ENCODE assay signal across 8 cellular contexts in genomic region chr6:149431905-149432775, GRCh38. TPM values are rescaled to one million over a fixed set of nuclear protein-coding genes. Genes with fewer than 3 reads are reported as not detected.
DNase-seq lines count a peak whose midpoint lies in the region; ATAC-seq and TF ChIP-seq lines count a peak whose summit lies in the region.

No MANE protein-coding gene starts in this region.

- peaks cover 3% of the 10 kb centered on the region for H3K4me1 Mint-ChIP-seq in CD14-positive monocyte
- H3K4me1 Mint-ChIP-seq in activated CD4-positive, alpha-beta memory T cell treated with anti-CD3 and anti-CD28 coated beads for 36 hours (ENCODE audit: low read depth): peaks cover 5% of the 10 kb centered on the region

- H3K56ac ChIP-seq in mesendoderm (ENCODE audit: low read length): no peak overlapping the region

- no peaks in the 10 kb centered on the region for H3K4me1 ChIP-seq in mesendoderm (ENCODE audit: control insufficient read depth, low read depth, low read length)

- no peaks in the 10 kb centered on the region for H3K36me3 Mint-ChIP-seq in CD14-positive monocyte
- H3K36me3 Mint-ChIP-seq in activated CD4-positive, alpha-beta memory T cell treated with anti-CD3 and anti-CD28 coated beads for 36 hours: no peaks in the 10 kb centered on the region

- POLR2A ChIA-PET in activated CD4-positive, alpha-beta memory T cell treated with anti-CD3 and anti-CD28 coated beads for 36 hours (lab: Charles Lee): interaction anchor here (0.5 to 1.3 kb wide), 7 partner anchors 11 to 401 kb away, joined by 3 to 4 read pairs (median 3); no protein-coding TSS in a partner anchor

- no peak overlapping the region for H3K9ac ChIP-seq in mesendoderm (ENCODE audit: low read length)

- peak; percentile 78 for DNase-seq in CD14-positive monocyte (ENCODE audit: low spot score)
- peak; percentile 80 for DNase-seq in GM19240 (ENCODE audit: insufficient read length, low spot score)
- DNase-seq in NCI-H748 treated with DMSO at 0.1 percent for 48 hours (lab: John Stamatoyannopoulos, UW): peak; percentile 77
- DNase-seq in activated CD4-positive, alpha-beta memory T cell treated with anti-CD3 and anti-CD28 coated beads for 36 hours: peak; percentile 95
- peak; percentile 84 for DNase-seq in effector CD8-positive, alpha-beta T cell (lab: John Stamatoyannopoulos, UW)
- DNase-seq in mesendoderm: peak; percentile 92
- peak; percentile 63 to 78 for DNase-seq in stimulated activated CD8-positive, alpha-beta memory T cell treated with anti-CD3 and anti-CD28 coated beads, Interleukin-15, amount 100 ng/mL, for 4 hours (ENCODE audit: low read depth in 2 of 2)

- peak; percentile 75 for ATAC-seq in HG03565 (IDR thresholded peaks at IDR 0.05; ENCODE audit: unreplicated experiment)

- CTCF ChIA-PET in activated CD4-positive, alpha-beta memory T cell treated with anti-CD3 and anti-CD28 coated beads for 36 hours (lab: Charles Lee): interaction anchor here (0.6 to 5.9 kb wide), 82 partner anchors 9 to 873 kb away, joined by 3 to 116 read pairs (median 4); partner anchors contain the start of gene TAB2

- H3K23ac ChIP-seq in mesendoderm (ENCODE audit: low read length): no peak overlapping the region

- no peak overlapping the region for H3K27ac ChIP-seq in mesendoderm (ENCODE audit: low read depth, low read length)

- H3K4me2 ChIP-seq in mesendoderm (ENCODE audit: low read length): no peak overlapping the region

- WGBS in mesendoderm (ENCODE audit: extremely low coverage, insufficient coverage, low lambda C conversion rate): no CpG with 5 or more reads among the region's 19 CpGs

- H3K27ac Mint-ChIP-seq in CD14-positive monocyte: no peak overlapping the region
- peak overlapping the region; percentile 58 for H3K27ac Mint-ChIP-seq in activated CD4-positive, alpha-beta memory T cell treated with anti-CD3 and anti-CD28 coated beads for 36 hours

- intact Hi-C loops in CD14-positive monocyte (cut with micrococcal nuclease): loop anchor here (2.0 to 5.0 kb wide), 4 partner anchors 349 to 405 kb away; no protein-coding TSS in a partner anchor
- intact Hi-C loops in activated CD4-positive, alpha-beta memory T cell treated with anti-CD3 and anti-CD28 coated beads for 36 hours (cut with micrococcal nuclease): loop anchor here (1.0 to 5.0 kb wide), 7 partner anchors 85 to 855 kb away; partner anchors contain the start of gene UST

- H4K8ac ChIP-seq in mesendoderm (ENCODE audit: low read depth, low read length): no peak overlapping the region

- H3K4ac ChIP-seq in mesendoderm (ENCODE audit: low read depth, low read length): no peak overlapping the region

- no peak overlapping the region for H3K4me3 ChIP-seq in mesendoderm (ENCODE audit: low read length)

- peaks cover 0 to 5% (median 2%) of the 10 kb centered on the region in 3 donors for H3K27me3 Mint-ChIP-seq in CD14-positive monocyte (ENCODE audit: low read depth in 3 of 3)
- no peaks in the 10 kb centered on the region for H3K27me3 Mint-ChIP-seq in activated CD4-positive, alpha-beta memory T cell treated with anti-CD3 and anti-CD28 coated beads for 36 hours

- H3K9me3 Mint-ChIP-seq in CD14-positive monocyte: no peaks in the 10 kb centered on the region
- no peaks in the 10 kb centered on the region for H3K9me3 Mint-ChIP-seq in activated CD4-positive, alpha-beta memory T cell treated with anti-CD3 and anti-CD28 coated beads for 36 hours

- no peaks in the 10 kb centered on the region for H3K79me2 ChIP-seq in mesendoderm (ENCODE audit: control insufficient read depth, insufficient read depth, low read length)

- no peak overlapping the region for H3K18ac ChIP-seq in mesendoderm (ENCODE audit: low read length)

- H4K5ac ChIP-seq in mesendoderm (ENCODE audit: low read length): no peak overlapping the region

- H2AK5ac ChIP-seq in mesendoderm (ENCODE audit: low read length): no peak overlapping the region

- H3K27me3 ChIP-seq in mesendoderm (ENCODE audit: insufficient read depth, low read length, poor library complexity): no peaks in the 10 kb centered on the region

- H3K36me3 ChIP-seq in mesendoderm (ENCODE audit: control insufficient read depth, insufficient read depth, low read length): no peaks in the 10 kb centered on the region

- no peak overlapping the region for H2BK120ac ChIP-seq in mesendoderm (ENCODE audit: low read depth, low read length)

- H2BK5ac ChIP-seq in mesendoderm (ENCODE audit: low read length): no peak overlapping the region

- peak; percentile 97 for TF ChIP-seq CTCF in CD14-positive monocyte (IDR thresholded peaks at IDR 0.05)

- no peak overlapping the region for H2BK15ac ChIP-seq in mesendoderm (replicated peaks; ENCODE audit: low read depth)

- no peaks in the 10 kb centered on the region for H3K79me1 ChIP-seq in mesendoderm (ENCODE audit: low read length)

- H3K4me3 Mint-ChIP-seq in CD14-positive monocyte: peak overlapping the region; percentile 37 to 65
- no peak overlapping the region for H3K4me3 Mint-ChIP-seq in activated CD4-positive, alpha-beta memory T cell treated with anti-CD3 and anti-CD28 coated beads for 36 hours

RNA-seq across cellular contexts. Expression of gene SUMO4, which starts 32.1 kb away (rescaled TPM):
- polyA plus RNA-seq in CD14-positive monocyte: under 1 TPM; 0.22 to 0.29 TPM
- total RNA-seq in activated CD4-positive, alpha-beta memory T cell treated with anti-CD3 and anti-CD28 coated beads for 36 hours: 1 to 10 TPM; 4.8 to 5.8 TPM
- 0.07 TPM for polyA plus RNA-seq in mesendoderm (2013, experiment 1 of 2)
- 0.07 TPM for polyA plus RNA-seq in mesendoderm (2013, experiment 2 of 2)

RNA-seq across cellular contexts. Expression of gene ZC3H12D, which starts 52.7 kb away (rescaled TPM):
- polyA plus RNA-seq in CD14-positive monocyte: 1 to 10 TPM in 1 of 2 donors, under 1 TPM in 1; 0.96 to 1.2 TPM
- total RNA-seq in activated CD4-positive, alpha-beta memory T cell treated with anti-CD3 and anti-CD28 coated beads for 36 hours: 100 to 1,000 TPM; 124 to 129 TPM
- polyA plus RNA-seq in mesendoderm (2013, experiment 1 of 2): 0.04 TPM
- polyA plus RNA-seq in mesendoderm (2013, experiment 2 of 2): 0.03 TPM
